8 cellular contexts compared by ENCODE assay signal in genomic region chr11:57515332-57516060, GRCh38. TPM values are rescaled to one million over a fixed set of nuclear protein-coding genes. Genes with fewer than 3 reads are reported as not detected.
DNase-seq lines count a peak whose midpoint lies in the region; ATAC-seq and FAIRE-seq lines count a peak whose summit lies in the region.

Gene SLC43A1 (minus strand): TSS chr11:57515702. CDS start chr11:57514111, 1,591 bp downstream.

- peak within 1 kb of the TSS; percentile 83 to 86 (median 86) for H3K9ac ChIP-seq in skeletal muscle tissue (ENCODE audit: low read depth in 1 of 3, low read length in 3 of 3)

- peak within 1 kb of the TSS; percentile 81 for H2AFZ ChIP-seq in ACC112 (ENCODE audit: low read length, unreplicated experiment)

- FAIRE-seq in GM18507 (lab: Jason Lieb, UNC): peak; percentile 50

- no peaks in the 10 kb centered on the region for H3K4me1 ChIP-seq in ACC112 (ENCODE audit: control insufficient read depth, insufficient read depth, low read length, unreplicated experiment)
- H3K4me1 ChIP-seq in iPS DF 6.9 (ENCODE audit: control insufficient read depth, insufficient read depth, low read length): peaks cover 1% of the 10 kb centered on the region; the same call in 1 of the 2 replicates
- peaks cover 2 to 24% (median 4%) of the 10 kb centered on the region in 3 donors for H3K4me1 ChIP-seq in skeletal muscle tissue (ENCODE audit: control insufficient read depth in 3 of 3, insufficient read depth in 3 of 3, low read length in 3 of 3)

- H3K4me3 ChIP-seq in ACC112 (ENCODE audit: low read depth, low read length) (peak within 1 kb of the TSS; percentile 81), iPS DF 6.9 (ENCODE audit: low read length) (peak within 1 kb of the TSS; percentile 64; the same call in 1 of the 2 replicates), skeletal muscle tissue (ENCODE audit: low read length in 3 of 3) (peak within 1 kb of the TSS; percentile 81 to 95 (median 91))

- no CpG with 5 or more reads among the region's 66 CpGs for WGBS in iPS DF 6.9 (ENCODE audit: insufficient coverage, insufficient read length)

- H3K9me3 ChIP-seq in iPS DF 6.9 (ENCODE audit: control insufficient read depth, insufficient read depth, low read length): no peaks in the 10 kb centered on the region
- H3K9me3 ChIP-seq in skeletal muscle tissue (ENCODE audit: control insufficient read depth in 3 of 3, low read length in 3 of 3): no peaks in the 10 kb centered on the region

- H3K36me3 ChIP-seq in ACC112 (ENCODE audit: insufficient read depth, low read length) (no peaks in the 10 kb centered on the region), iPS DF 6.9 (ENCODE audit: control insufficient read depth, insufficient read depth, low read length) (no peaks in the 10 kb centered on the region), skeletal muscle tissue (ENCODE audit: control insufficient read depth in 3 of 3, insufficient read depth in 3 of 3, low read length in 3 of 3) (peaks cover 0 to 4% (median 0%) of the 10 kb centered on the region in 3 donors)

- peak; percentile 48 for ATAC-seq in HG03064 (IDR thresholded peaks at IDR 0.05; ENCODE audit: low read depth, unreplicated experiment)

- H3K27ac ChIP-seq in ACC112 (ENCODE audit: low read depth, low read length) (no peak within 1 kb of the TSS), iPS DF 6.9 (ENCODE audit: low read length) (no peak within 1 kb of the TSS), skeletal muscle tissue (ENCODE audit: low read depth, low read length) (peak within 1 kb of the TSS; percentile 75)

- no peaks in the 10 kb centered on the region for H3K79me2 ChIP-seq in ACC112 (ENCODE audit: control insufficient read depth, insufficient read depth, low read length, unreplicated experiment)

- DNase-seq in GM18507 (ENCODE audit: extremely low spot score, insufficient read length, low read depth) (no peak), RPMI7951 (ENCODE audit: low read depth) (peak; percentile 62), amniotic epithelial cell (ENCODE audit: low read depth) (peak; percentile 62), iPS DF 6.9 (ENCODE audit: low read depth, low spot score) (no peak), superior temporal gyrus (ENCODE audit: extremely low spot score) (no peak)

- H3K27me3 ChIP-seq in ACC112 (ENCODE audit: insufficient read depth, low read length) (no peaks in the 10 kb centered on the region), iPS DF 6.9 (ENCODE audit: control insufficient read depth, insufficient read depth, low read length) (peaks cover 3% of the 10 kb centered on the region; the same call in 1 of the 2 replicates), skeletal muscle tissue (ENCODE audit: control insufficient read depth in 3 of 3, insufficient read depth in 3 of 3, low read length in 3 of 3) (no peaks in the 10 kb centered on the region)

RNA-seq across cellular contexts. Expression of gene SLC43A1, which starts in this region (rescaled TPM):
- 6.5 and 7.3 TPM in 2 replicates for total RNA-seq in RPMI7951 (2014; rRNA removed; shearing (Covaris generic))
- total RNA-seq in skeletal muscle tissue: 18.3 TPM

Comparison
In these comparisons a context has a peak if more than half of its experiments do, and no peak if none do; other contexts are left out.
1. DNase-seq: peak in RPMI7951 (single experiment) and amniotic epithelial cell (single experiment); none in GM18507 (single experiment), iPS DF 6.9 (single experiment) and superior temporal gyrus (single experiment).
2. Peak in every context shown above with its lines, with median percentiles within 50 percentile points of each other: H3K4me3 ChIP-seq.